In the genomic region with DNA sequence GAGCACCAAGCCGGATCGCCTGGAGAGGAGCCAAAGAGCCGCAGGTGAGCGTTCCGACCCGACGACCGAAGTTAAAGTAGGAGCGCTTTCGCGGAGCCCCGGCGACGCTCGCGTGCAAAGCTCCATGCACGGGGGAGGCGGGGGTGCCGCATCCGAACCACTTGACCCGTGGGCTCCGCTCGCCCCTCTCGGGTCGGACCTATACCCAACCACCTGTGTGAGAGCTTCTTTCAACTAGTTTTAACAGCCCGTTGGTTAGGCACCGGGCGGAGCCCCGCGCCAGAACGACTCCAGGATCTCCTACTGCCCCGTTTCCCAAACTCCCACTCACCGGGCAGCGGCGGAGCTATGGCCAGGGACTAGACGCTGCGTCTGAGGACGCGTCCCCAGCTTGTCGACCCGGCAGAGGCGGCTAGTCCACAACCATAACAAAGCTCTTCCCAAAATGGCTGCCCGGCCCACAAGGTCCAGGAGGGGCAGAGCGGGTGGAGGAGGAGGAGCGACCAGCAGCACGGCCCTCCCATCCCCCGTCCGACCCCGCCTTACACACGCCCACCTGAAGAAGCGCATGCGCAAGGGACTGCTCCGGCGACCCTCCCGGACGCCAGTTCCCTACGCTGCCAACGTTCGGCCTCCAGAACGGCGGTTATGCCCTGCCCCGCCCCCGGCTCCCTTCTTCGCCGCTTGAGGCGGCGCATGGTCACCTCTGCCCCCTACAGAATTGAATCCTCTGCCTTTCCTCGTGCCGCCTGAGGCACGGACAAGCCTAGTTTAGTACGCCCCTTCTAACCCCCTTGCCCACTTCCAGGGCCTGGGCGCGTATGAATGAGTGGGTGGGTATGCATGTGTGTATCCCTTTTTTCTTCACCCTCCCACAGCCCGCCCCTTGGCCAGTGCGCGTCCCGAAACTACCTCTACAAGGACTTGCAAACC, we compare ENCODE assay signal across 8 cellular contexts. TPM values are rescaled to one million over a fixed set of nuclear protein-coding genes. Genes with fewer than 3 reads are reported as not detected.
DNase-seq lines count a peak whose midpoint lies in the region; ATAC-seq and TF ChIP-seq lines count a peak whose summit lies in the region.

A gene with protein sequence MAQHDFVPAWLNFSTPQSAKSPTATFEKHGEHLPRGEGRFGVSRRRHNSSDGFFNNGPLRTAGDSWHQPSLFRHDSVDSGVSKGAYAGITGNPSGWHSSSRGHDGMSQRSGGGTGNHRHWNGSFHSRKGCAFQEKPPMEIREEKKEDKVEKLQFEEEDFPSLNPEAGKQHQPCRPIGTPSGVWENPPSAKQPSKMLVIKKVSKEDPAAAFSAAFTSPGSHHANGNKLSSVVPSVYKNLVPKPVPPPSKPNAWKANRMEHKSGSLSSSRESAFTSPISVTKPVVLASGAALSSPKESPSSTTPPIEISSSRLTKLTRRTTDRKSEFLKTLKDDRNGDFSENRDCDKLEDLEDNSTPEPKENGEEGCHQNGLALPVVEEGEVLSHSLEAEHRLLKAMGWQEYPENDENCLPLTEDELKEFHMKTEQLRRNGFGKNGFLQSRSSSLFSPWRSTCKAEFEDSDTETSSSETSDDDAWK (minus strand): TSS at position 453 of the 933 bp plus-strand sequence. CDS start 27,446 bp downstream, outside the sequence.

- TF ChIP-seq EP300 in transverse colon (IDR thresholded peaks at IDR 0.05; ENCODE audit: low read depth) = no peak

- no peak within 1 kb of the TSS for H2BK12ac ChIP-seq in trophoblast cell (ENCODE audit: low read length)

- no peaks in the 10 kb centered on the region for H3K9me2 ChIP-seq in SU-DHL-6 (replicated peaks; ENCODE audit: insufficient read depth, low read length)

- peak; percentile 78 for TF ChIP-seq POLR2A in transverse colon (IDR thresholded peaks at IDR 0.05)

- TF ChIP-seq CTCF in GM12865 (IDR thresholded peaks at IDR 0.05; ENCODE audit: insufficient read depth, low read depth, low read length, missing control alignments) (peak; percentile 16), SU-DHL-6 (IDR thresholded peaks at IDR 0.05; ENCODE audit: insufficient read depth, low read length, poor library complexity, severe bottlenecking) (no peak), transverse colon (IDR thresholded peaks at IDR 0.05) (no peak)

- H3K4me3 ChIP-seq in GM12865 (ENCODE audit: low read depth, low read length) (peak within 1 kb of the TSS; percentile 100), SU-DHL-6 (ENCODE audit: insufficient read depth, low read length, poor library complexity, severe bottlenecking) (peak within 1 kb of the TSS; percentile 97), trophoblast cell (ENCODE audit: low read depth, low read length) (peak within 1 kb of the TSS; percentile 99), transverse colon (peak within 1 kb of the TSS; percentile 78 to 99 (median 92))

- H3K14ac ChIP-seq in trophoblast cell (ENCODE audit: low read length) = peak within 1 kb of the TSS; percentile 98

- peak within 1 kb of the TSS; percentile 96 for H4K91ac ChIP-seq in trophoblast cell (ENCODE audit: low read depth, low read length)

- peaks cover 14% of the 10 kb centered on the region for H3K79me1 ChIP-seq in trophoblast cell (ENCODE audit: low read length)

- peak within 1 kb of the TSS; percentile 89 for H4K12ac ChIP-seq in trophoblast cell (ENCODE audit: low read depth, low read length)

- peak within 1 kb of the TSS; percentile 95 for H4K8ac ChIP-seq in trophoblast cell (ENCODE audit: low read depth, low read length)

- no CpG with 5 or more reads among the region's 77 CpGs for WGBS in trophoblast cell (ENCODE audit: extremely low coverage, insufficient coverage, insufficient read length)
- WGBS in transverse colon (ENCODE audit: low coverage in 1 of 2), 2 donors = 0 to 1% methylated on average over 5 to 69 of the region's 77 CpGs

- peak within 1 kb of the TSS; percentile 96 for H3K4ac ChIP-seq in trophoblast cell (ENCODE audit: low read depth, low read length)

- H3K9ac ChIP-seq in SU-DHL-6 (ENCODE audit: low read length) (peak within 1 kb of the TSS; percentile 82), trophoblast cell (ENCODE audit: low read length) (peak within 1 kb of the TSS; percentile 95)

- ATAC-seq in HG02642 (IDR thresholded peaks at IDR 0.05; ENCODE audit: poor library complexity, unreplicated experiment) (peak; percentile 65), Right ventricle myocardium superior (ENCODE audit: poor library complexity) (peak; percentile 91)

- H3K27me3 ChIP-seq in SU-DHL-6 (ENCODE audit: low read length) (no peaks in the 10 kb centered on the region), trophoblast cell (ENCODE audit: insufficient read depth, low read length) (no peaks in the 10 kb centered on the region), transverse colon (no peaks in the 10 kb centered on the region)

- H2AFZ ChIP-seq in SU-DHL-6 (ENCODE audit: low read depth, low read length, severe bottlenecking) = peak within 1 kb of the TSS; percentile 86
- peak within 1 kb of the TSS; percentile 87 for H2AFZ ChIP-seq in trophoblast cell (ENCODE audit: insufficient read depth, low read length, poor library complexity)

- DNase-seq in GM12865 (ENCODE audit: low read depth) (peak; percentile 99), NCI-H128 (lab: John Stamatoyannopoulos, UW; ENCODE audit: unreplicated experiment) (peak; percentile 96), Right ventricle myocardium superior (peak; percentile 98), trophoblast cell (peak; percentile 93 to 96), transverse colon (peak; percentile 99)
- DNase-seq in activated naive CD8-positive, alpha-beta T cell treated with anti-CD3 and anti-CD28 coated beads, Interleukin-2, amount 50 U/mL, for 16 hours (ENCODE audit: low read depth, low spot score) = peak; percentile 95

- H3K18ac ChIP-seq in trophoblast cell (ENCODE audit: low read length) = peak within 1 kb of the TSS; percentile 98

- H2AK5ac ChIP-seq in trophoblast cell (ENCODE audit: low read length) = peak within 1 kb of the TSS; percentile 98

- H2BK5ac ChIP-seq in trophoblast cell (ENCODE audit: low read depth, low read length, poor library complexity) = peak within 1 kb of the TSS; percentile 94

- peaks cover 15% of the 10 kb centered on the region for H4K20me1 ChIP-seq in SU-DHL-6 (ENCODE audit: low read depth, low read length)

- no peaks in the 10 kb centered on the region for H3K9me3 ChIP-seq in SU-DHL-6 (ENCODE audit: insufficient read depth, low read length)
- no peaks in the 10 kb centered on the region for H3K9me3 ChIP-seq in trophoblast cell (ENCODE audit: insufficient read depth, low read depth, low read length)
- H3K9me3 ChIP-seq in transverse colon = no peaks in the 10 kb centered on the region

- H3K27ac ChIP-seq in SU-DHL-6 (ENCODE audit: low read depth, low read length) (peak within 1 kb of the TSS; percentile 94), trophoblast cell (ENCODE audit: low read depth, low read length) (peak within 1 kb of the TSS; percentile 90), transverse colon (peak within 1 kb of the TSS; percentile 97 to 100 (median 98))

- intact Hi-C loops in Right ventricle myocardium superior (cut with DNase I) (loop anchor here (5.0 kb wide), 1 partner anchor 99 kb away; no protein-coding TSS in a partner anchor), transverse colon (cut with DNase I; ENCODE audit: low total_unique reads) (no loop called here)

- peak within 1 kb of the TSS; percentile 55 for H3K23ac ChIP-seq in trophoblast cell (ENCODE audit: low read length)

- in situ Hi-C loops in transverse colon (cut with MboI; ENCODE audit: low pct_ligation_motif_present in 1 of 4, low pct_unique_long_range_greater_than_20kb in 1 of 4, low sequenced_read_pairs in 3 of 4) = no loop called here

- peaks cover 23% of the 10 kb centered on the region for H3F3A ChIP-seq in SU-DHL-6 (ENCODE audit: insufficient read depth)

- no peaks in the 10 kb centered on the region; the same call in none of the 2 replicates for H3K36me3 ChIP-seq in SU-DHL-6 (ENCODE audit: low read length)
- H3K36me3 ChIP-seq in trophoblast cell (ENCODE audit: control insufficient read depth in 1 of 2, insufficient read depth in 2 of 2, low read length in 2 of 2) = peaks cover 3 to 7% of the 10 kb centered on the region in 2 experiments
- H3K36me3 ChIP-seq in transverse colon = no peaks in the 10 kb centered on the region

- H2BK120ac ChIP-seq in trophoblast cell (ENCODE audit: insufficient read depth, low read length, poor library complexity) = peak within 1 kb of the TSS; percentile 92

- peaks cover 2 to 10% of the 10 kb centered on the region in 2 experiments for H3K4me1 ChIP-seq in trophoblast cell (ENCODE audit: control insufficient read depth in 1 of 2, insufficient read depth in 2 of 2, low read length in 2 of 2)
- peaks cover 15 to 55% (median 45%) of the 10 kb centered on the region in 4 donors for H3K4me1 ChIP-seq in transverse colon

- H3K4me2 ChIP-seq in SU-DHL-6 (ENCODE audit: low read depth, low read length, poor library complexity, severe bottlenecking) = peak within 1 kb of the TSS; percentile 97
- peak within 1 kb of the TSS; percentile 84 for H3K4me2 ChIP-seq in trophoblast cell (ENCODE audit: low read length)

- H3K79me2 ChIP-seq in SU-DHL-6 (ENCODE audit: insufficient read depth, low read length) = peaks cover 83% of the 10 kb centered on the region
- H3K79me2 ChIP-seq in trophoblast cell (ENCODE audit: control insufficient read depth, insufficient read depth, low read length, poor library complexity) = peaks cover 18% of the 10 kb centered on the region

RNA-seq across cellular contexts. Expression of the gene that starts here (rescaled TPM):
- 72.6 TPM for total RNA-seq in Right ventricle myocardium superior
- polyA plus RNA-seq in trophoblast cell (2013) = 69.1 and 73.8 TPM in 2 replicates
- 100 to 1,000 TPM; 162 to 284 (median 222) TPM for total RNA-seq in transverse colon

Comparison
In these comparisons a context has a peak if more than half of its experiments do, and no peak if none do; other contexts are left out.
1. Peak in every context shown above with its lines: DNase-seq, ATAC-seq, H3K4me3 ChIP-seq and H3K27ac ChIP-seq.